ENCODE assay signal across 8 cellular contexts in the genomic region with DNA sequence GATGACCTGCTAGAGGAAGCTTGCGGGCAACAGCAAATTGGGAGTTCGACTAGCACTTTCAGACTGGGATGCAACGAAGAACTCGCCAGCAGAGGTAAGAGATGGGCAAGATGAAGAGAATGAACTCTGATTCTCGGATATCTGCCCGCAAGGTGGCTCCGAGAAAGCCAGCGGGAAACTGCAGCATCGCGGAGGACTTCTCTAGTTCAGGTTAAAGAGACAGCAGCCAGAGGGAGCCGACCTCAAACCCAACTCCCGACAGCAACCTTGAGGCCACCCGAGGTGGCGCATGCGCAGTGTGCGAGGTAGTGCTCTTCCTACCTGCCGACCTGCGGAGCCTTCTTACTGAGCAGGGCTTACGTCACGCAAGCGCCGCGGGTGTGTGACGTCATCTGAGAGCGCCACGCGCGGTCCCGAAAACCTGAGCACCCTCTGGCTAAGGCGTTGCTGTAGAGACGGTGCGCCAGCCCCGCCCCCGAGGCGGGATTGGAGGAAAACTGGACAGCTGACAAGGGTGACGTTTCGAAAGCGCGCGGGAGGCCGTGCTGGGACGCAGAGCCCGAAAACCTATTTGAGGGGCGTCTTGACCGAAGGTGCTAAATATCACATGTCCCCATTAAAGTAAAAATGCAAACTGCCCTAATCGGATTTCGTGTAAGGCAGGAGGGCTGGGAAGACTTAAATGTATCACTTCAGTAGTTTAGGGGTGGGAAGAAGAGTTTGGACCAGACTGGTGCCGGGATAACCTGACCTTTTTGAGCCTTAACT.
DNase-seq lines count a peak whose midpoint lies in the region; ATAC-seq and TF ChIP-seq lines count a peak whose summit lies in the region.

No MANE protein-coding gene starts in this region.

- DNase-seq in GM13976 (ENCODE audit: low spot score) (peak; percentile 97), NCI-H146 (lab: John Stamatoyannopoulos, UW) (peak; percentile 83), T-cell (peak; percentile 97 to 100 (median 99)), amniotic stem cell (lab: John Stamatoyannopoulos, UW) (peak; percentile 95), heart right ventricle (peak; percentile 98 to 99), pons (ENCODE audit: low spot score) (peak; percentile 98), type B pancreatic cell (ENCODE audit: extremely low spot score, unreplicated experiment) (peak; percentile 100)

- CTCF ChIA-PET in T-cell (lab: Charles Lee): no interaction called here

- no peaks in the 10 kb centered on the region for H3K36me3 ChIP-seq in heart right ventricle

- WGBS in heart right ventricle, 2 donors: 3% methylated on average over 48 of the region's 48 CpGs

- peak overlapping the region; percentile 4 to 68 (median 62) for H3K4me3 ChIP-seq in heart right ventricle

- H3K27ac Mint-ChIP-seq in T-cell (peak overlapping the region; percentile 97 to 98), type B pancreatic cell (peak overlapping the region; percentile 97)

- H3K9me3 Mint-ChIP-seq in T-cell (no peaks in the 10 kb centered on the region), type B pancreatic cell (no peaks in the 10 kb centered on the region)

- no peaks in the 10 kb centered on the region for H3K27me3 ChIP-seq in heart right ventricle

- TF ChIP-seq CTCF in GM13976 (IDR thresholded peaks at IDR 0.05; ENCODE audit: borderline replicate concordance, control extremely low read depth, extremely low read depth, insufficient read depth, missing control alignments): no peak
- peak in 4 of 9 donors; percentile 10 to 43 (median 32) for TF ChIP-seq CTCF in heart right ventricle (IDR thresholded peaks at IDR 0.05)
- TF ChIP-seq CTCF in type B pancreatic cell (conservative IDR thresholded peaks at IDR 0.05): peak; percentile 42

- peak overlapping the region in 9 of 10 donors; percentile 68 to 87 (median 80) for H3K27ac ChIP-seq in heart right ventricle

- H3K4me1 ChIP-seq in heart right ventricle: peaks cover 0 to 32% (median 12%) of the 10 kb centered on the region in 9 donors

- intact Hi-C loops in heart right ventricle (cut with DNase I): no loop called here

- H3K36me3 Mint-ChIP-seq in T-cell (no peaks in the 10 kb centered on the region), type B pancreatic cell (no peaks in the 10 kb centered on the region)

- ATAC-seq in HG02852 (IDR thresholded peaks at IDR 0.05; ENCODE audit: unreplicated experiment) (peak; percentile 63), T-cell (replicated peaks in 1 of 4) (peak; percentile 78 to 89 (median 84)), heart right ventricle (peak; percentile 97 to 99 (median 98))

- no peaks in the 10 kb centered on the region for H3K27me3 Mint-ChIP-seq in T-cell
- H3K27me3 Mint-ChIP-seq in type B pancreatic cell: no peaks in the 10 kb centered on the region

- H3K9me3 ChIP-seq in heart right ventricle: no peaks in the 10 kb centered on the region

- POLR2A ChIA-PET in T-cell (lab: Charles Lee): interaction anchor here in 1 of 2 donors (0.6 kb wide), 3 partner anchors 23 to 200 kb away, joined by 3 to 9 read pairs (median 3); no protein-coding TSS in a partner anchor

- H3K4me1 Mint-ChIP-seq in T-cell: peaks cover 47 to 59% (median 56%) of the 10 kb centered on the region in 3 donors
- peaks cover 18% of the 10 kb centered on the region for H3K4me1 Mint-ChIP-seq in type B pancreatic cell (ENCODE audit: unreplicated experiment)

- in situ Hi-C loops in GM13976 (cut with MboI; ENCODE audit: low sequenced_read_pairs, unreplicated experiment): no loop called here

- H3K4me3 Mint-ChIP-seq in T-cell: peak overlapping the region; percentile 86 to 94 (median 92)
- peak overlapping the region; percentile 96 for H3K4me3 Mint-ChIP-seq in type B pancreatic cell

Comparison
In these comparisons a context has a peak if more than half of its experiments do, and no peak if none do; other contexts are left out.
1. Peak in every context shown above with its lines: DNase-seq, ATAC-seq, H3K4me3 ChIP-seq and H3K27ac ChIP-seq.